ENCODE assay signal across 25 cellular contexts in the genomic region with DNA sequence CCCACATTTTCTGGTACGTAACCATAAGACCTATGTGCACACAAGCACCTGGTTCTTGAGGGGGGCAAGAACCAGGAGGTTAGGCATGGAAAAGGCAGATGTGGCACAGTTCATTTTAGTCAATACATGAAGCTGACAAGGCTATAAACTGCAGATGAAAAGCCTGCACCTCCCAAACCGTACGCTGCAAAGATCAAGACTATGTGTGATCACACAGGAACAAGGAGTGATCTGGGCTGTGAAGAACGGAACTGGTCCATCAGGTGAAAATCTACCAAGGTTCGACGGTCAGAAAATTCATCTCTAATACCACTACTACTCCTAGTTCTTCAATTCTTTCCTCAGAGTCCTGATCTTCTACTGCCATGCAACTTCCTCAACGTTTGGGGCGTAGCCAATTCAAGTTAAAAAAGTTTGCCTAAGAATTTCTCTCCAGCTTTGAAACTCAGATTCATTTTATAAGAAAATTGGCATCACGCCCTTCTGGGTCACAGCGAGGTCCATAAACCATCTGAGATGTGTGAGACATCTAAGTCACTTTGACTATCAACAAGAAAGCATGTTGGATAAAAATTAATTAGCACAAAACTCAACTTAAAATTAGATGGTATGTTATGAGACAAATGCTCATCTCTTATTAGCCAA. TPM values are rescaled to one million over a fixed set of nuclear protein-coding genes. Genes with fewer than 3 reads are reported as not detected.
DNase-seq lines count a peak whose midpoint lies in the region; ATAC-seq and TF ChIP-seq lines count a peak whose summit lies in the region.
"Had no signal": no experiment of that assay in that cellular context is flagged by ENCODE, and none has a peak within 500 bp of the region (broad histone marks: within the 10 kb centered on the region; RNA-seq: fewer than 3 reads in every experiment).

No MANE protein-coding gene starts in this region.

- H3K4me3 ChIP-seq in GM08714 (ENCODE audit: low read length) (peak overlapping the region; percentile 18; the same call in 1 of the 2 replicates), duodenal mucosa (ENCODE audit: low read depth in 1 of 2, low read length in 2 of 2) (peak overlapping the region; percentile 76 to 89)
- H3K4me3 ChIP-seq: testis had no signal

- H3K36me3 ChIP-seq in duodenal mucosa (ENCODE audit: control insufficient read depth in 1 of 2, insufficient read depth in 2 of 2, low read length in 2 of 2): no peaks in the 10 kb centered on the region
- H3K36me3 ChIP-seq: adrenal gland, WERI-Rb-1 had no signal

- peaks cover 8% of the 10 kb centered on the region for H3K36me3 Mint-ChIP-seq in progenitor cell of endocrine pancreas (ENCODE audit: insufficient read depth)
- H3K36me3 Mint-ChIP-seq: CD4-positive, CD25-positive, alpha-beta regulatory T cell had no signal

- H3K4me1 Mint-ChIP-seq in progenitor cell of endocrine pancreas (ENCODE audit: low read depth): peaks cover 41% of the 10 kb centered on the region

- H3K9me3 Mint-ChIP-seq in progenitor cell of endocrine pancreas (ENCODE audit: low read depth): no peaks in the 10 kb centered on the region
- H3K9me3 Mint-ChIP-seq: CD4-positive, CD25-positive, alpha-beta regulatory T cell had no signal

- no peak overlapping the region for H3K27ac ChIP-seq in duodenal mucosa (ENCODE audit: low read depth, low read length)
- H3K27ac ChIP-seq: testis, WERI-Rb-1 had no signal

- TF ChIP-seq CTCF in progenitor cell of endocrine pancreas (IDR thresholded peaks at IDR 0.05; ENCODE audit: unreplicated experiment): no peak

- peak overlapping the region; percentile 26 to 67 for H3K9ac ChIP-seq in duodenal mucosa (ENCODE audit: low read depth in 1 of 2, low read length in 2 of 2)

- peaks cover 10 to 13% of the 10 kb centered on the region in 2 donors for H3K4me1 ChIP-seq in duodenal mucosa (ENCODE audit: control insufficient read depth in 1 of 2, insufficient read depth in 2 of 2, low read length in 2 of 2)

- no peak for ATAC-seq in GM21723 (IDR thresholded peaks at IDR 0.05; ENCODE audit: unreplicated experiment)
- ATAC-seq: HepG2 had no signal

- H3K27ac Mint-ChIP-seq in progenitor cell of endocrine pancreas: no peak overlapping the region
- H3K27ac Mint-ChIP-seq: CD4-positive, CD25-positive, alpha-beta regulatory T cell had no signal

- H3K27me3 Mint-ChIP-seq in progenitor cell of endocrine pancreas: no peaks in the 10 kb centered on the region

- DNase-seq in NOMO-1 treated with DMSO at 0.1 percent for 48 hours (lab: John Stamatoyannopoulos, UW; ENCODE audit: unreplicated experiment) (peak; percentile 69), progenitor cell of endocrine pancreas (ENCODE audit: low spot score, unreplicated experiment) (no peak), hippocampal formation (lab: John Stamatoyannopoulos, UW) (no peak), anterior cingulate cortex (lab: John Stamatoyannopoulos, UW) (no peak)
- DNase-seq in stimulated activated CD4-positive, alpha-beta T cell treated with anti-CD3 and anti-CD28 coated beads, Interleukin-4, amount 100 ng/mL, for 1 hour: no peak
- DNase-seq: activated CD4-positive, alpha-beta T cell treated with anti-CD3 and anti-CD28 coated beads, Interleukin-2, amount 50 U/mL, for 4 hours; activated gamma-delta T cell; CD4-positive, CD25-positive, alpha-beta regulatory T cell; central memory CD4-positive, alpha-beta T cell; DMS 273 treated with DMSO at 0.1 percent for 48 hours; effector CD4-positive, alpha-beta T cell; glutamatergic neuron; NCI-H146; NCI-H2171 treated with DMSO at 0.1 percent for 48 hours; NCI-H526; nucleus accumbens; SHP77 treated with DMSO at 0.1 percent for 48 hours; T-helper 1 cell; testis; WERI-Rb-1 had no signal

- no peaks in the 10 kb centered on the region for H3K27me3 ChIP-seq in duodenal mucosa (ENCODE audit: control insufficient read depth in 1 of 2, insufficient read depth in 2 of 2, low read length in 2 of 2)
- H3K27me3 ChIP-seq: adrenal gland, testis had no signal

- peak overlapping the region; percentile 90 for H3K4me3 Mint-ChIP-seq in progenitor cell of endocrine pancreas (ENCODE audit: low read depth)
- H3K4me3 Mint-ChIP-seq: CD4-positive, CD25-positive, alpha-beta regulatory T cell had no signal

- no peaks in the 10 kb centered on the region for H3K9me3 ChIP-seq in duodenal mucosa (ENCODE audit: control insufficient read depth in 1 of 2, low read length in 2 of 2)
- H3K9me3 ChIP-seq: adrenal gland, testis had no signal

RNA-seq across cellular contexts. Expression of a gene that starts 41.9 kb away (rescaled TPM):
- 143 and 156 TPM in 2 replicates for total RNA-seq in progenitor cell of endocrine pancreas
